19 cellular contexts compared by ENCODE assay signal in the genomic region with DNA sequence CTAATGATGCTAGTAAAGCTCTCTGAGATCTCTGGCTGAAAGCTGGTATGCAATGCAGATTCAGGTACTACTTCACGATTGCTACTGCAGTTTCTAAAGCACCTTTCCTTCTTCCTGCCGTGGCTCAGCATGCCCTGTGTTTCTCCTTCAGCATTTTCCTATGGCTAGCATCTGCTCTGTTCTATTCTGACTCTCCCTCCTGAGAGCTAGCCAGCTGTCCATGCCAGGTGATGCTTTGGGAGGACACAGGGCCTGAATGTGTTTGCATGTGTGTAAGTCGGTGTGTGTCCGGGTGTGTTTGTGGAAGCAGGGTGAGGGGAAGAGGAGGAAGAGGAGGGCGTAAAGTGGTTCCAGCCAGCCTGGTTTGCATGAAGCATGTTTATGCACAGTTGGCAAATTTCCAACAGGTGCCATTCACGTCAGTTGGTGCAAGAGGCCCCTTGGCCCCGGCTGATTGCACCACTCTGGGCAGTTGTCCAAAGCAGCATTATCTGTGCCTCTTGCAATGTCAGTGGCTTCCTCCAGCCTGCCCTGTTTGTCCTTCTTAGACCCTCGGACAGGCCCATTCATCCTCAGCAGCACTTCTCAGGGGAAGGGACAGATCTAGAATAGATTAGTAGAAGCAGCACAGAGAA.
DNase-seq lines count a peak whose midpoint lies in the region; ATAC-seq, FAIRE-seq and TF ChIP-seq lines count a peak whose summit lies in the region.
"Had no signal": no experiment of that assay in that cellular context is flagged by ENCODE, and none has a peak within 500 bp of the region (broad histone marks: within the 10 kb centered on the region; RNA-seq: fewer than 3 reads in every experiment).

No MANE protein-coding gene starts in this region.

- no peaks in the 10 kb centered on the region for H3K79me2 ChIP-seq in mesendoderm (ENCODE audit: control insufficient read depth, insufficient read depth, low read length)
- H3K79me2 ChIP-seq: parathyroid adenoma had no signal

- no peaks in the 10 kb centered on the region for H3K9me3 Mint-ChIP-seq in CD8-positive, alpha-beta memory T cell
- H3K9me3 Mint-ChIP-seq: activated naive CD8-positive, alpha-beta T cell treated with anti-CD3 and anti-CD28 coated beads, Interleukin-2, amount 50 U/mL, for 24 hours; activated T-helper 1 cell treated with anti-CD3 and anti-CD28 coated beads, Interleukin-12 subunit alpha, Interleukin-12 subunit beta, Interleukin-2, Interleukin-4 antibody, amounts not matched to agents 30 ng/mL and 10 ng/mL and 1 ng/mL, durations not matched to agents 14 hours and 24 hours and 36 hours; GM23338 had no signal

- CTCF ChIA-PET in CD8-positive, alpha-beta memory T cell (lab: Charles Lee): no interaction called here

- H4K5ac ChIP-seq in mesendoderm (ENCODE audit: low read length): no peak overlapping the region

- H3K27ac ChIP-seq in mesendoderm (ENCODE audit: low read depth, low read length): no peak overlapping the region
- no peak overlapping the region for H3K27ac ChIP-seq in kidney (ENCODE audit: low read depth in 2 of 2, low read length in 2 of 2)
- no peak overlapping the region for H3K27ac ChIP-seq in CD8-positive, alpha-beta memory T cell (ENCODE audit: low read depth, low read length)
- H3K27ac ChIP-seq: parathyroid adenoma, suprapubic skin had no signal

- no peak for ATAC-seq in GM21390 (IDR thresholded peaks at IDR 0.05; ENCODE audit: unreplicated experiment)
- ATAC-seq in GM21423 (IDR thresholded peaks at IDR 0.05; ENCODE audit: unreplicated experiment): no peak
- ATAC-seq: activated naive CD8-positive, alpha-beta T cell treated with anti-CD3 and anti-CD28 coated beads, Interleukin-2, amount 50 U/mL, for 24 hours; GM23338; naive thymus-derived CD4-positive, alpha-beta T cell had no signal

- no peak overlapping the region for H3K9ac ChIP-seq in mesendoderm (ENCODE audit: low read length)
- no peak overlapping the region for H3K9ac ChIP-seq in kidney (ENCODE audit: low read length in 2 of 2)
- H3K9ac ChIP-seq: parathyroid adenoma had no signal

- H2BK15ac ChIP-seq in mesendoderm (replicated peaks; ENCODE audit: low read depth): no peak overlapping the region

- H3K4ac ChIP-seq in mesendoderm (ENCODE audit: low read depth, low read length): no peak overlapping the region

- H3K4me2 ChIP-seq in mesendoderm (ENCODE audit: low read length): no peak overlapping the region
- H3K4me2 ChIP-seq: GM23338, smooth muscle cell had no signal

- peaks cover 7% of the 10 kb centered on the region for H3K4me1 ChIP-seq in mesendoderm (ENCODE audit: control insufficient read depth, low read depth, low read length)
- no peaks in the 10 kb centered on the region for H3K4me1 ChIP-seq in kidney (ENCODE audit: control insufficient read depth in 1 of 2, insufficient read depth in 1 of 2, low read depth in 1 of 2, low read length in 2 of 2)
- no peaks in the 10 kb centered on the region for H3K4me1 ChIP-seq in CD8-positive, alpha-beta memory T cell (ENCODE audit: insufficient read depth, low read length)
- H3K4me1 ChIP-seq: parathyroid adenoma, suprapubic skin had no signal

- no peaks in the 10 kb centered on the region for H3K79me1 ChIP-seq in mesendoderm (ENCODE audit: low read length)

- H3K36me3 ChIP-seq in mesendoderm (ENCODE audit: control insufficient read depth, insufficient read depth, low read length): no peaks in the 10 kb centered on the region
- no peaks in the 10 kb centered on the region for H3K36me3 ChIP-seq in kidney (ENCODE audit: control insufficient read depth in 1 of 2, insufficient read depth in 2 of 2, low read length in 2 of 2)
- H3K36me3 ChIP-seq in CD8-positive, alpha-beta memory T cell (ENCODE audit: insufficient read depth, low read length): no peaks in the 10 kb centered on the region
- H3K36me3 ChIP-seq: suprapubic skin had no signal

- no CpG with 5 or more reads among the region's 8 CpGs for WGBS in mesendoderm (ENCODE audit: extremely low coverage, insufficient coverage, low lambda C conversion rate)

- no peak overlapping the region for H3K56ac ChIP-seq in mesendoderm (ENCODE audit: low read length)

- H3K4me3 ChIP-seq in mesendoderm (ENCODE audit: low read length) (no peak overlapping the region), kidney (ENCODE audit: low read length in 2 of 2) (no peak overlapping the region)
- no peak overlapping the region for H3K4me3 ChIP-seq in CD8-positive, alpha-beta memory T cell (ENCODE audit: low read length)
- H3K4me3 ChIP-seq: GM23338, smooth muscle cell, suprapubic skin had no signal

- H2BK120ac ChIP-seq in mesendoderm (ENCODE audit: low read depth, low read length): no peak overlapping the region

- no peak overlapping the region for H3K27ac Mint-ChIP-seq in CD8-positive, alpha-beta memory T cell
- H3K27ac Mint-ChIP-seq: activated naive CD8-positive, alpha-beta T cell treated with anti-CD3 and anti-CD28 coated beads, Interleukin-2, amount 50 U/mL, for 24 hours; activated T-helper 1 cell treated with anti-CD3 and anti-CD28 coated beads, Interleukin-12 subunit alpha, Interleukin-12 subunit beta, Interleukin-2, Interleukin-4 antibody, amounts not matched to agents 30 ng/mL and 10 ng/mL and 1 ng/mL, durations not matched to agents 14 hours and 24 hours and 36 hours; GM23338; naive thymus-derived CD4-positive, alpha-beta T cell had no signal

- no peak overlapping the region for H4K8ac ChIP-seq in mesendoderm (ENCODE audit: low read depth, low read length)

- H3K9me3 ChIP-seq in kidney (ENCODE audit: control insufficient read depth in 1 of 2, low read length in 2 of 2): no peaks in the 10 kb centered on the region
- no peaks in the 10 kb centered on the region for H3K9me3 ChIP-seq in CD8-positive, alpha-beta memory T cell (ENCODE audit: low read length)
- H3K9me3 ChIP-seq: suprapubic skin had no signal

- H3K27me3 ChIP-seq in mesendoderm (ENCODE audit: insufficient read depth, low read length, poor library complexity): no peaks in the 10 kb centered on the region
- no peaks in the 10 kb centered on the region for H3K27me3 ChIP-seq in CD8-positive, alpha-beta memory T cell (ENCODE audit: insufficient read depth, low read length, poor library complexity, severe bottlenecking)
- H3K27me3 ChIP-seq: suprapubic skin had no signal

- intact Hi-C loops in kidney (cut with DNase I): no loop called here

- H3K4me3 Mint-ChIP-seq in CD8-positive, alpha-beta memory T cell: no peak overlapping the region
- H3K4me3 Mint-ChIP-seq: activated naive CD8-positive, alpha-beta T cell treated with anti-CD3 and anti-CD28 coated beads, Interleukin-2, amount 50 U/mL, for 24 hours; activated T-helper 1 cell treated with anti-CD3 and anti-CD28 coated beads, Interleukin-12 subunit alpha, Interleukin-12 subunit beta, Interleukin-2, Interleukin-4 antibody, amounts not matched to agents 30 ng/mL and 10 ng/mL and 1 ng/mL, durations not matched to agents 14 hours and 24 hours and 36 hours; GM23338; naive thymus-derived CD4-positive, alpha-beta T cell had no signal

- no peak overlapping the region for H2BK5ac ChIP-seq in mesendoderm (ENCODE audit: low read length)

- H3K18ac ChIP-seq in mesendoderm (ENCODE audit: low read length): no peak overlapping the region

- peaks cover 0 to 2% (median 0%) of the 10 kb centered on the region in 3 donors for H3K36me3 Mint-ChIP-seq in CD8-positive, alpha-beta memory T cell

- TF ChIP-seq CTCF in kidney (IDR thresholded peaks at IDR 0.05; ENCODE audit: borderline replicate concordance, extremely low read depth, insufficient read depth): no peak

- no peak for FAIRE-seq in kidney (lab: Jason Lieb, UNC)
- FAIRE-seq: RCC 7860 had no signal

- POLR2A ChIA-PET in CD8-positive, alpha-beta memory T cell (lab: Charles Lee): no interaction called here

- no peaks in the 10 kb centered on the region for H3K4me1 Mint-ChIP-seq in CD8-positive, alpha-beta memory T cell
- H3K4me1 Mint-ChIP-seq: activated naive CD8-positive, alpha-beta T cell treated with anti-CD3 and anti-CD28 coated beads, Interleukin-2, amount 50 U/mL, for 24 hours had no signal

- H3K23ac ChIP-seq in mesendoderm (ENCODE audit: low read length): no peak overlapping the region

- peak overlapping the region; percentile 90 for H2AK5ac ChIP-seq in mesendoderm (ENCODE audit: low read length)

- DNase-seq in DMS153 (lab: John Stamatoyannopoulos, UW) (peak; percentile 89), NCI-H146 treated with DMSO at 0.1 percent for 48 hours (lab: John Stamatoyannopoulos, UW; ENCODE audit: unreplicated experiment) (peak; percentile 31), RPMI8226 (peak; percentile 88), mesendoderm (no peak), kidney (no peak)
- DNase-seq in CD8-positive, alpha-beta memory T cell: no peak
- DNase-seq: activated naive CD8-positive, alpha-beta T cell treated with anti-CD3 and anti-CD28 coated beads, Interleukin-2, amount 50 U/mL, for 24 hours; erythroblast; naive thymus-derived CD4-positive, alpha-beta T cell; NCI-H1105 treated with DMSO at 0.1 percent for 48 hours; NCI-H82 had no signal

- H3K27me3 Mint-ChIP-seq in CD8-positive, alpha-beta memory T cell: peaks cover 15 to 16% of the 10 kb centered on the region in 2 donors
- H3K27me3 Mint-ChIP-seq: activated naive CD8-positive, alpha-beta T cell treated with anti-CD3 and anti-CD28 coated beads, Interleukin-2, amount 50 U/mL, for 24 hours had no signal

Comparison
In these comparisons a context has a peak if more than half of its experiments do, and no peak if none do; other contexts are left out.
1. DNase-seq: peak in DMS153 (single experiment), NCI-H146 treated with DMSO at 0.1 percent for 48 hours (single experiment) and RPMI8226 (single experiment); none in mesendoderm (single experiment), kidney (single experiment) and CD8-positive, alpha-beta memory T cell (0 of 5).